In genomic region chr20:4059631-4060030, GRCh38 we compare ENCODE assay signal across 16 cellular contexts. TPM values are rescaled to one million over a fixed set of nuclear protein-coding genes. Genes with fewer than 3 reads are reported as not detected.
DNase-seq lines count a peak whose midpoint lies in the region; ATAC-seq and TF ChIP-seq lines count a peak whose summit lies in the region.
"Had no signal": no experiment of that assay in that cellular context is flagged by ENCODE, and none has a peak within 500 bp of the region (broad histone marks: within the 10 kb centered on the region; RNA-seq: fewer than 3 reads in every experiment).

No MANE protein-coding gene starts in this region.

- H3K4me1 ChIP-seq in Loucy (ENCODE audit: insufficient read depth, low read length, poor library complexity, severe bottlenecking) = peaks cover 19% of the 10 kb centered on the region
- H3K4me1 ChIP-seq in stomach = peaks cover 8 to 44% (median 25%) of the 10 kb centered on the region in 4 donors
- peaks cover 2% of the 10 kb centered on the region; the same call in 1 of the 2 replicates for H3K4me1 ChIP-seq in BE2C
- H3K4me1 ChIP-seq in trophoblast cell (ENCODE audit: control insufficient read depth in 1 of 2, insufficient read depth in 2 of 2, low read length in 2 of 2) = peaks cover 10 to 11% of the 10 kb centered on the region in 2 experiments

- H4K8ac ChIP-seq in trophoblast cell (ENCODE audit: low read depth, low read length) = no peak overlapping the region

- H2AK5ac ChIP-seq in trophoblast cell (ENCODE audit: low read length) = no peak overlapping the region

- 49 to 64% (median 59%) methylated on average over 6 of the region's 6 CpGs for WGBS in stomach, 5 donors
- no CpG with 5 or more reads among the region's 6 CpGs for whole genome bisulfite sequencing in trophoblast cell (ENCODE audit: extremely low coverage, insufficient coverage, insufficient read length)

- no peak for TF ChIP-seq EP300 in stomach (IDR thresholded peaks at IDR 0.05)

- no peak overlapping the region for H3K9ac ChIP-seq in Loucy (ENCODE audit: low read depth, low read length, poor library complexity, severe bottlenecking)
- no peak overlapping the region for H3K9ac ChIP-seq in trophoblast cell (ENCODE audit: low read length)

- no peak overlapping the region for H3K14ac ChIP-seq in trophoblast cell (ENCODE audit: low read length)

- H3K4me2 ChIP-seq in Loucy (ENCODE audit: low read depth, low read length, poor library complexity, severe bottlenecking) (no peak overlapping the region), trophoblast cell (ENCODE audit: low read length) (no peak overlapping the region)

- H3K9me2 ChIP-seq in Loucy (replicated peaks; ENCODE audit: low read depth, low read length) = no peaks in the 10 kb centered on the region

- no peak overlapping the region for H2BK120ac ChIP-seq in trophoblast cell (ENCODE audit: insufficient read depth, low read length, poor library complexity)

- no peaks in the 10 kb centered on the region for H4K20me1 ChIP-seq in Loucy (ENCODE audit: insufficient read depth, low read length, poor library complexity, severe bottlenecking)

- H2BK5ac ChIP-seq in trophoblast cell (ENCODE audit: low read depth, low read length, poor library complexity) = no peak overlapping the region

- TF ChIP-seq CTCF in Loucy (conservative IDR thresholded peaks at IDR 0.05; ENCODE audit: low read length) (no peak), stomach (IDR thresholded peaks at IDR 0.05) (no peak), BE2C (IDR thresholded peaks at IDR 0.05; ENCODE audit: low read depth, low read length) (no peak)

- no peak overlapping the region for H3K23ac ChIP-seq in trophoblast cell (ENCODE audit: low read length)

- H3K79me2 ChIP-seq in Loucy (ENCODE audit: insufficient read depth, low read length) = no peaks in the 10 kb centered on the region
- no peaks in the 10 kb centered on the region for H3K79me2 ChIP-seq in trophoblast cell (ENCODE audit: control insufficient read depth, insufficient read depth, low read length, poor library complexity)

- intact Hi-C loops in stomach (cut with DNase I; ENCODE audit: low total_unique reads) = no loop called here

- H2BK12ac ChIP-seq in trophoblast cell (ENCODE audit: low read length) = no peak overlapping the region

- H3K4ac ChIP-seq in trophoblast cell (ENCODE audit: low read depth, low read length) = no peak overlapping the region

- no peak for TF ChIP-seq POLR2A in stomach (IDR thresholded peaks at IDR 0.05)

- H3K27me3 ChIP-seq in Loucy (ENCODE audit: insufficient read depth, low read length, poor library complexity, severe bottlenecking) = no peaks in the 10 kb centered on the region
- H3K27me3 ChIP-seq in stomach = no peaks in the 10 kb centered on the region
- no peaks in the 10 kb centered on the region for H3K27me3 ChIP-seq in BE2C
- H3K27me3 ChIP-seq in trophoblast cell (ENCODE audit: insufficient read depth, low read length) = no peaks in the 10 kb centered on the region

- H2AFZ ChIP-seq in Loucy (ENCODE audit: low read length) (peak overlapping the region; percentile 72), trophoblast cell (ENCODE audit: insufficient read depth, low read length, poor library complexity) (no peak overlapping the region)

- H4K12ac ChIP-seq in trophoblast cell (ENCODE audit: low read depth, low read length) = no peak overlapping the region

- no peaks in the 10 kb centered on the region for H3F3A ChIP-seq in Loucy (ENCODE audit: low read depth)

- no peak overlapping the region for H4K91ac ChIP-seq in trophoblast cell (ENCODE audit: low read depth, low read length)

- H3K4me3 ChIP-seq in Loucy (ENCODE audit: low read length, poor library complexity, severe bottlenecking) (no peak overlapping the region), stomach (no peak overlapping the region), BE2C (ENCODE audit: low read depth, low read length) (no peak overlapping the region), trophoblast cell (ENCODE audit: low read depth, low read length) (no peak overlapping the region)

- H3K9me3 ChIP-seq in Loucy (ENCODE audit: insufficient read depth, low read depth, low read length) = no peaks in the 10 kb centered on the region
- no peaks in the 10 kb centered on the region for H3K9me3 ChIP-seq in stomach
- H3K9me3 ChIP-seq in BE2C = no peaks in the 10 kb centered on the region
- H3K9me3 ChIP-seq in trophoblast cell (ENCODE audit: insufficient read depth, low read depth, low read length) = no peaks in the 10 kb centered on the region

- H3K27ac ChIP-seq in stomach (peak overlapping the region in 3 of 5 donors; percentile 43 to 75 (median 59)), trophoblast cell (ENCODE audit: low read depth, low read length) (no peak overlapping the region)

- no peak for ATAC-seq in GM18868 (IDR thresholded peaks at IDR 0.05; ENCODE audit: unreplicated experiment)
- ATAC-seq: PC-3 had no signal

- H3K79me1 ChIP-seq in trophoblast cell (ENCODE audit: low read length) = no peaks in the 10 kb centered on the region

- no peaks in the 10 kb centered on the region for H3K36me3 ChIP-seq in Loucy (ENCODE audit: insufficient read depth, low read length)
- no peaks in the 10 kb centered on the region for H3K36me3 ChIP-seq in stomach
- H3K36me3 ChIP-seq in BE2C = no peaks in the 10 kb centered on the region
- no peaks in the 10 kb centered on the region for H3K36me3 ChIP-seq in trophoblast cell (ENCODE audit: control insufficient read depth in 1 of 2, insufficient read depth in 2 of 2, low read length in 2 of 2)

- no peak overlapping the region for H3K18ac ChIP-seq in trophoblast cell (ENCODE audit: low read length)

- peak; percentile 17 for DNase-seq in DMS79 (lab: John Stamatoyannopoulos, UW)
- DNase-seq in islet precursor cell = peak; percentile 22
- DNase-seq in stomach = no peak
- DNase-seq in NCI-H345 (lab: John Stamatoyannopoulos, UW) = no peak
- no peak for DNase-seq in BE2C
- DNase-seq in trophoblast cell = no peak
- DNase-seq: COR-L47, DMS153, HCEC 1CT, NCI-H1092, NCI-H1694, NCI-H2107, NCI-H446, PC-3 had no signal

RNA-seq across cellular contexts. Expression of gene RNF24, which starts 44.3 kb away (rescaled TPM):
- 10 to 100 TPM in 2 of 5 donors, 1 to 10 TPM in 3; 1.3 to 12.2 (median 7.2) TPM for total RNA-seq in stomach
- 1 to 10 TPM; 2.2 to 3.7 (median 2.3) TPM for polyA plus RNA-seq in stomach
- 7.8 TPM for polyA plus RNA-seq in BE2C (2012; ENCODE audit: insufficient read depth, insufficient read length, low read depth)
- 8.4 and 8.8 TPM in 2 replicates for polyA plus RNA-seq in trophoblast cell (2013)

Comparison
In these comparisons a context has a peak if more than half of its experiments do, and no peak if none do; other contexts are left out.
1. DNase-seq: peak in DMS79 (single experiment) and islet precursor cell (single experiment); none in stomach (single experiment), NCI-H345 (single experiment), BE2C (single experiment) and trophoblast cell (0 of 2).